18 cellular contexts compared by ENCODE assay signal in genomic region chr3:177286034-177286433, GRCh38.
DNase-seq lines count a peak whose midpoint lies in the region; ATAC-seq and TF ChIP-seq lines count a peak whose summit lies in the region.
"Had no signal": no experiment of that assay in that cellular context is flagged by ENCODE, and none has a peak within 500 bp of the region (broad histone marks: within the 10 kb centered on the region; RNA-seq: fewer than 3 reads in every experiment).

No MANE protein-coding gene starts in this region.

- intact Hi-C loops in Calu3 (cut with micrococcal nuclease; ENCODE audit: unreplicated experiment): no loop called here
- intact Hi-C loops in CD4-positive, alpha-beta T cell (cut with DNase I, micrococcal nuclease): loop anchor here (10.0 kb wide), 2 partner anchors 69 to 81 kb away; no protein-coding TSS in a partner anchor

- no peak for TF ChIP-seq EP300 in Ishikawa (IDR thresholded peaks at IDR 0.05; ENCODE audit: borderline replicate concordance)

- no TSS peak for BruUV-seq in Calu3 (replicated peaks; lab: Mats Ljungman, UMichigan)

- H3K27me3 ChIP-seq in liver (ENCODE audit: control insufficient read depth in 4 of 4, insufficient read depth in 4 of 4, low read length in 3 of 4): no peaks in the 10 kb centered on the region
- no peaks in the 10 kb centered on the region for H3K27me3 ChIP-seq in CD4-positive, alpha-beta T cell (ENCODE audit: control insufficient read depth, insufficient read depth, low read length)
- H3K27me3 ChIP-seq: BE2C, right atrium auricular region, uterus had no signal

- DNase-seq in Calu3 (peak; percentile 16), WTC11 (ENCODE audit: low spot score) (no peak), activated gamma-delta T cell (lab: John Stamatoyannopoulos, UW) (no peak)
- DNase-seq in CD4-positive, alpha-beta T cell: no peak
- DNase-seq: activated CD4-positive, alpha-beta T cell treated with anti-CD3 and anti-CD28 coated beads for 1 hour; activated T-cell treated with anti-CD3 and anti-CD28 coated beads for 4 hours; BE2C; cerebellar nuclear complex; left cardiac atrium; natural killer cell; NCI-H1930; uterus had no signal

- WGBS in liver: 89% methylated on average over 2 of the region's 2 CpGs

- H3K27ac ChIP-seq in liver (ENCODE audit: low read depth in 1 of 2, low read length in 2 of 2): no peak overlapping the region
- H3K27ac ChIP-seq in CD4-positive, alpha-beta T cell (ENCODE audit: low read depth, low read length): no peak overlapping the region
- H3K27ac ChIP-seq: KMS-11, right atrium auricular region, uterus had no signal

- ATAC-seq in WTC11 (no peak), HG03097 (IDR thresholded peaks at IDR 0.05; ENCODE audit: low FRiP score, unreplicated experiment) (no peak), HG02678 (IDR thresholded peaks at IDR 0.05; ENCODE audit: unreplicated experiment) (no peak)
- no peak for ATAC-seq in CD4-positive, alpha-beta T cell (ENCODE audit: poor library complexity)
- ATAC-seq: left cardiac atrium, natural killer cell had no signal

- TF ChIP-seq CTCF in Calu3 (IDR thresholded peaks at IDR 0.05; ENCODE audit: unreplicated experiment) (no peak), WTC11 (IDR thresholded peaks at IDR 0.05) (no peak), liver (IDR thresholded peaks at IDR 0.05; ENCODE audit: low read depth, low read length, missing input control) (no peak)
- TF ChIP-seq CTCF in CD4-positive, alpha-beta T cell (IDR thresholded peaks at IDR 0.05): no peak

- peaks cover 37% of the 10 kb centered on the region for H3K4me1 Mint-ChIP-seq in Calu3 (ENCODE audit: low read depth, unreplicated experiment)
- peaks cover 42% of the 10 kb centered on the region for H3K4me1 Mint-ChIP-seq in WTC11
- H3K4me1 Mint-ChIP-seq in CD4-positive, alpha-beta T cell (ENCODE audit: low read depth): peaks cover 29% of the 10 kb centered on the region

- no peak overlapping the region for H3K9ac ChIP-seq in liver (ENCODE audit: low read depth in 1 of 2, low read length in 2 of 2)
- H3K9ac ChIP-seq: KMS-11 had no signal

- POLR2A ChIA-PET in WTC11 (lab: Charles Lee): no interaction called here
- POLR2A ChIA-PET in CD4-positive, alpha-beta T cell (lab: Charles Lee): no interaction called here

- TF ChIP-seq RAD21 in Ishikawa (IDR thresholded peaks at IDR 0.05; ENCODE audit: low read depth): no peak; the same call in 1 of the 2 replicates
- TF ChIP-seq RAD21 in liver (IDR thresholded peaks at IDR 0.05): peak; percentile 18 to 39

- no peaks in the 10 kb centered on the region for H3K36me3 ChIP-seq in liver (ENCODE audit: control insufficient read depth in 4 of 4, insufficient read depth in 3 of 4, low read depth in 1 of 4, low read length in 3 of 4)
- H3K36me3 ChIP-seq: BE2C, right atrium auricular region, uterus had no signal

- H3K27me3 Mint-ChIP-seq in Calu3 (ENCODE audit: unreplicated experiment): no peaks in the 10 kb centered on the region
- no peaks in the 10 kb centered on the region; the same call in 1 of the 2 replicates for H3K27me3 Mint-ChIP-seq in WTC11 (ENCODE audit: low read depth)
- no peaks in the 10 kb centered on the region for H3K27me3 Mint-ChIP-seq in CD4-positive, alpha-beta T cell

- peak overlapping the region; percentile 69 for H3K27ac Mint-ChIP-seq in Calu3 (ENCODE audit: unreplicated experiment)
- H3K27ac Mint-ChIP-seq in WTC11: no peak overlapping the region
- no peak overlapping the region for H3K27ac Mint-ChIP-seq in CD4-positive, alpha-beta T cell
- H3K27ac Mint-ChIP-seq: natural killer cell had no signal

- H3K9me3 ChIP-seq in liver (ENCODE audit: control insufficient read depth in 4 of 4, low read length in 3 of 4): no peaks in the 10 kb centered on the region
- no peaks in the 10 kb centered on the region for H3K9me3 ChIP-seq in CD4-positive, alpha-beta T cell (ENCODE audit: control insufficient read depth, low read length)
- H3K9me3 ChIP-seq: BE2C, right atrium auricular region, uterus had no signal

- no peaks in the 10 kb centered on the region for H3K4me1 ChIP-seq in liver (ENCODE audit: control insufficient read depth in 4 of 4, insufficient read depth in 4 of 4, low read length in 3 of 4)
- H3K4me1 ChIP-seq: BE2C, uterus had no signal

- H3K4me3 ChIP-seq in liver (ENCODE audit: low read depth in 1 of 3, low read length in 3 of 3): no peak overlapping the region
- H3K4me3 ChIP-seq: right atrium auricular region, uterus had no signal

- H3K9me3 Mint-ChIP-seq in Calu3 (ENCODE audit: low read depth, unreplicated experiment) (peaks cover 2% of the 10 kb centered on the region), WTC11 (no peaks in the 10 kb centered on the region)
- H3K9me3 Mint-ChIP-seq in CD4-positive, alpha-beta T cell: no peaks in the 10 kb centered on the region
- H3K9me3 Mint-ChIP-seq: natural killer cell had no signal

- H3K36me3 Mint-ChIP-seq in Calu3 (ENCODE audit: insufficient read depth, unreplicated experiment): peaks cover 4% of the 10 kb centered on the region
- no peaks in the 10 kb centered on the region for H3K36me3 Mint-ChIP-seq in WTC11
- H3K36me3 Mint-ChIP-seq in CD4-positive, alpha-beta T cell (ENCODE audit: low read depth): no peaks in the 10 kb centered on the region
- H3K36me3 Mint-ChIP-seq: natural killer cell had no signal

- CTCF ChIA-PET in Calu3 (lab: Charles Lee): interaction anchor here (0.6 kb wide), 1 partner anchor 9 kb away, joined by 3 read pairs; no protein-coding TSS in a partner anchor
- CTCF ChIA-PET in WTC11 (lab: Charles Lee): interaction anchor here (0.7 kb wide), 1 partner anchor 160 kb away, joined by 4 read pairs; no protein-coding TSS in a partner anchor
- CTCF ChIA-PET in CD4-positive, alpha-beta T cell (lab: Charles Lee): no interaction called here

- H3K4me3 Mint-ChIP-seq in Calu3 (ENCODE audit: low read depth, unreplicated experiment) (no peak overlapping the region), WTC11 (no peak overlapping the region)
- H3K4me3 Mint-ChIP-seq in CD4-positive, alpha-beta T cell: no peak overlapping the region
- H3K4me3 Mint-ChIP-seq: natural killer cell had no signal

TF ChIP-seq in Ishikawa, 13 proteins besides CTCF, POLR2A, EP300 and RAD21:
- TF ChIP-seq TEAD4 (IDR thresholded peaks at IDR 0.05) (peak; percentile 59; the same call in 1 of the 2 replicates), EGR1 (IDR thresholded peaks at IDR 0.05) (no peak)

TF ChIP-seq in WTC11, 78 proteins besides CTCF, POLR2A, EP300 and RAD21:
- TF ChIP-seq GTF2I (CRISPR knock-in tag; conservative IDR thresholded peaks at IDR 0.05): no peak
- TF ChIP-seq ZNF219 (CRISPR knock-in tag; IDR thresholded peaks at IDR 0.05; ENCODE audit: borderline replicate concordance): no peak
- 0 out of 2 replicates have a peak, but pooled peaks have one; percentile 48 for TF ChIP-seq GABPB1 (CRISPR knock-in tag; IDR thresholded peaks at IDR 0.05)
- no peak for TF ChIP-seq SP1 (CRISPR knock-in tag; conservative IDR thresholded peaks at IDR 0.05)

TF ChIP-seq in liver, 16 proteins besides CTCF, POLR2A, EP300 and RAD21 (continues in another document):
- TF ChIP-seq ZBTB33 (IDR thresholded peaks at IDR 0.05): no peak
- peak; percentile 36 to 56 for TF ChIP-seq HNF4A (conservative IDR thresholded peaks at IDR 0.05)
- TF ChIP-seq ATF3 (IDR thresholded peaks at IDR 0.05): no peak
- TF ChIP-seq FOXA2 (IDR thresholded peaks at IDR 0.05): peak; percentile 57
- TF ChIP-seq NR2F2 (IDR thresholded peaks at IDR 0.05): peak; percentile 48
- TF ChIP-seq REST (IDR thresholded peaks at IDR 0.05): no peak
- TF ChIP-seq JUND (IDR thresholded peaks at IDR 0.05): peak in 1 of 2 donors; percentile 17
- peak; percentile 18 for TF ChIP-seq SP1 (IDR thresholded peaks at IDR 0.05)
- TF ChIP-seq EGR1 (IDR thresholded peaks at IDR 0.05; ENCODE audit: low read depth in 2 of 2): no peak
- TF ChIP-seq FOXA1 (IDR thresholded peaks at IDR 0.05): no peak
